15 cellular contexts compared by ENCODE assay signal in the genomic region with DNA sequence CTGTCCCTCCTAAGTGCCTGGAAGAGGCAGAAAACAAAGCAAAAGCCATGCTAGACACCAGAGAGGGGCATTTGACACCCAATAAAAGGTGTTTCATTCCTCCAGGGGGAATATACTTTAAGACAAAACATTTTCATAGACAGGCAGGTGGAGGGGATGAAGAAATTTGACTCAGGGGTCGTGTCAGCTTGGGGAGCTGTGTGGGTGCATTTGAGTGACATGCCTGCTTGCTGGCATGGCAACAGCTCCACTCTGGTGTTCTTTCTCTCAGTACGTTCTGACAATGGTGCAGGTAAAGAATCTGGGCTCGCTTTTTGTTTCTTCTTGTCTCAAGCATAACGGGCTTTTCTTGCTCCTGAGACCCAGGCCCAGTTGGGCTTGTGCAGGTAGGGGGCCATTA.
DNase-seq lines count a peak whose midpoint lies in the region; ATAC-seq and TF ChIP-seq lines count a peak whose summit lies in the region.
"Had no signal": no experiment of that assay in that cellular context is flagged by ENCODE, and none has a peak within 500 bp of the region (broad histone marks: within the 10 kb centered on the region; RNA-seq: fewer than 3 reads in every experiment).

No MANE protein-coding gene starts in this region.

- peaks cover 0 to 26% (median 25%) of the 10 kb centered on the region in 4 donors for H3K4me1 ChIP-seq in esophagus muscularis mucosa
- H3K4me1 ChIP-seq: HAP-1 had no signal

- DNase-seq in caudate nucleus (lab: John Stamatoyannopoulos, UW) (peak in 22 of 61 donors; percentile 13 to 76 (median 36)), esophagus muscularis mucosa (ENCODE audit: extremely low spot score) (no peak), NCI-H1092 treated with DMSO at 0.1 percent for 48 hours (lab: John Stamatoyannopoulos, UW) (no peak)
- DNase-seq: Calu3; CD4-positive, alpha-beta memory T cell; COR-L47; DMS53; DMS79 treated with DMSO at 0.1 percent for 48 hours; GF-D8; GOT3; HFFc6 had no signal

- H4K20me1 ChIP-seq in neural cell (ENCODE audit: insufficient read depth): no peaks in the 10 kb centered on the region

- peak overlapping the region; percentile 30 for H2AFZ ChIP-seq in neural cell (ENCODE audit: low read depth, low read length)

- peak overlapping the region; percentile 20 for H3K4me2 ChIP-seq in neural cell (ENCODE audit: low read length)

- ATAC-seq in HG03354 (IDR thresholded peaks at IDR 0.05; ENCODE audit: poor library complexity, severe bottlenecking, unreplicated experiment) (no peak), HG02840 (IDR thresholded peaks at IDR 0.05; ENCODE audit: low FRiP score, unreplicated experiment) (no peak)

- 69% methylated on average over 4 of the region's 4 CpGs for WGBS in esophagus muscularis mucosa

- TF ChIP-seq CTCF in esophagus muscularis mucosa (IDR thresholded peaks at IDR 0.05) (no peak), neural cell (IDR thresholded peaks at IDR 0.05; ENCODE audit: poor library complexity, severe bottlenecking) (no peak)

- H3K4me3 ChIP-seq in esophagus muscularis mucosa (no peak overlapping the region), neural cell (ENCODE audit: low read length) (peak overlapping the region; percentile 37)
- H3K4me3 ChIP-seq: HAP-1 had no signal

- TF ChIP-seq EP300 in esophagus muscularis mucosa (IDR thresholded peaks at IDR 0.05) (no peak), neural cell (conservative IDR thresholded peaks at IDR 0.05; ENCODE audit: poor library complexity, severe bottlenecking) (peak; percentile 51)

- no peak for TF ChIP-seq RAD21 in neural cell (conservative IDR thresholded peaks at IDR 0.05)

- H3K27me3 ChIP-seq in esophagus muscularis mucosa (no peaks in the 10 kb centered on the region), neural cell (ENCODE audit: insufficient read depth, low read depth, low read length) (no peaks in the 10 kb centered on the region)

- H3K9me2 ChIP-seq in neural cell (ENCODE audit: insufficient read depth, low read length): no peaks in the 10 kb centered on the region

- H3K27ac ChIP-seq in caudate nucleus (ENCODE audit: low read depth, low read length) (peak overlapping the region; percentile 36), esophagus muscularis mucosa (replicated peaks in 1 of 4) (peak overlapping the region; percentile 72 to 82 (median 74)), neural cell (ENCODE audit: low read length) (peak overlapping the region; percentile 84)

- H3K9ac ChIP-seq in neural cell (ENCODE audit: low read length): peak overlapping the region; percentile 56

- H3K36me3 ChIP-seq in esophagus muscularis mucosa: no peaks in the 10 kb centered on the region
- no peaks in the 10 kb centered on the region for H3K36me3 ChIP-seq in neural cell (ENCODE audit: insufficient read depth, low read length)
- H3K36me3 ChIP-seq: HAP-1 had no signal

- intact Hi-C loops in esophagus muscularis mucosa (cut with DNase I): no loop called here

- H3K9me3 ChIP-seq in esophagus muscularis mucosa (peaks cover 0 to 5% (median 0%) of the 10 kb centered on the region in 4 donors), neural cell (ENCODE audit: low read length) (no peaks in the 10 kb centered on the region)
- H3K9me3 ChIP-seq: HAP-1 had no signal

- no peaks in the 10 kb centered on the region for H3K79me2 ChIP-seq in neural cell (replicated peaks; ENCODE audit: insufficient read depth, low read length)

- no peaks in the 10 kb centered on the region for H3F3A ChIP-seq in neural cell (ENCODE audit: insufficient read depth, low read length, poor library complexity, severe bottlenecking)

- TF ChIP-seq POLR2A in esophagus muscularis mucosa (IDR thresholded peaks at IDR 0.05; ENCODE audit: low read depth): no peak

TF ChIP-seq in neural cell, 6 proteins besides CTCF, POLR2A, EP300 and RAD21:
- TF ChIP-seq SMC3 (conservative IDR thresholded peaks at IDR 0.05; ENCODE audit: poor library complexity): no peak
